ENCODE assay signal across 8 cellular contexts in the genomic region with DNA sequence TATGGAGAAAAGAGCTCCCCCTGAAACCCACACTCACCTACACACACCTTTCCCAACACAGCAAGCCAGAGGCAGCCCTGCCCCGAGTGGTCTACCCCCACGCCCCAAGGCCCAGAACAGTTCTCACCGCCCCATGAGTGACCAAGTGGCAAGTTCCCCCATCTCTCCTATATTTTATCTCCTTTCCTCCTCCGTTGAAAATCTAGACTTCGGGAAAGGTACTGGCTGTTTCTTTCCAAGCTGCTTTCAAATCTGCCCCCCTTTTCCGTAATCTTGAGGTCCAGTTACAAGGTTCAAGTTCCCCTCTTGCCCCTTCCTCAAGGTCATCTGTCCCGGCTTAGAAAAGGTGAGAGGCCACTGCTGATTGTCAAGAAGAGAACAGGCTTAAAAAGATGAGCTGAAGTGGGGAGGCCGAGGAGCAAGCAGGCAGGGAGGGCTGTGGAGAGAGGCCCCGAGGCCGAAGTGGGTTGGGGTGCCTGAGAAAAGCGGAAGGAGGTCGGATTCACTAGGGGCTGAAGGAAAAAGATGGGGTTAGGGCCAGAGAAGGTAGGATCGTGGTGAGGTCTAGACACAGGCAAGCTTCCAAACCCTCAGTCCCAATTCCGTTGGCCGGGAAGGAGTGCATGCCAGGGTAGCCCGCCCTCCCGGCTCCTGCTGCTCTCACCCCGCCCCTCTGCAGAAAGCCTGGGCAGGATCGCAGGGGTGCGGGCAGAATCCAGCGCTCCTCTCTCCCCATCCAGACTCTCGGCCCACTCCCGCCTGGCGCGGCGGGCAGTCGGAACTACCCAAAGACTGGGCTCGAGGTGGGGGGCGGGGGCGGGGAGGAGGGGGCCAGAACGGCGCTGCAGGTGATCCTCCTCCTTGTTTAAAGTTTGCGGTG. TPM values are rescaled to one million over a fixed set of nuclear protein-coding genes. Genes with fewer than 3 reads are reported as not detected.
DNase-seq lines count a peak whose midpoint lies in the region; ATAC-seq and TF ChIP-seq lines count a peak whose summit lies in the region.

No MANE protein-coding gene starts in this region.

- peaks cover 12 to 53% (median 24%) of the 10 kb centered on the region in 5 donors for H3K27me3 ChIP-seq in subcutaneous abdominal adipose tissue (ENCODE audit: control insufficient read depth in 5 of 5, insufficient read depth in 4 of 5, low read length in 5 of 5)
- H3K27me3 ChIP-seq in PC-3 (ENCODE audit: low read length), result peaks cover 96% of the 10 kb centered on the region

- H3K4me2 ChIP-seq in PC-3 (ENCODE audit: low read length), result no peak overlapping the region

- no peaks in the 10 kb centered on the region for H3K9me2 ChIP-seq in PC-3 (replicated peaks; ENCODE audit: low read length)

- H3F3A ChIP-seq in PC-3 (ENCODE audit: low read length, unreplicated experiment), result no peaks in the 10 kb centered on the region

- peak; percentile 39 for DNase-seq in NCI-H748 (lab: John Stamatoyannopoulos, UW; ENCODE audit: unreplicated experiment)
- no peak for DNase-seq in NCI-H748 treated with DMSO at 0.1 percent for 48 hours (lab: John Stamatoyannopoulos, UW)
- DNase-seq in astrocyte of the hippocampus (ENCODE audit: low read depth, low spot score), result peak; percentile 77
- DNase-seq in islet precursor cell, result peak; percentile 71
- DNase-seq in PC-3, result no peak
- no peak for DNase-seq in activated CD8-positive, alpha-beta memory T cell treated with anti-CD3 and anti-CD28 coated beads, Interleukin-2, amount 50 U/mL, for 48 hours

- BruUV-seq in PC-3 (replicated peaks; lab: Mats Ljungman, UMichigan), result no TSS peak

- H3K27ac ChIP-seq in subcutaneous abdominal adipose tissue (ENCODE audit: low read depth, low read length), result no peak overlapping the region
- no peak overlapping the region for H3K27ac ChIP-seq in PC-3 (ENCODE audit: low read length)

- no peak overlapping the region for H2AFZ ChIP-seq in PC-3 (ENCODE audit: low read length)

- peaks cover 0 to 27% (median 25%) of the 10 kb centered on the region in 5 donors for H3K4me1 ChIP-seq in subcutaneous abdominal adipose tissue (ENCODE audit: control insufficient read depth in 5 of 5, insufficient read depth in 5 of 5, low read length in 5 of 5)
- H3K4me1 ChIP-seq in PC-3 (ENCODE audit: insufficient read depth, low read length), result peaks cover 17% of the 10 kb centered on the region

- POLR2A ChIA-PET in PC-3 (lab: Charles Lee; ENCODE audit: unreplicated experiment), result no interaction called here

- H3K9me3 ChIP-seq in subcutaneous abdominal adipose tissue (ENCODE audit: control insufficient read depth in 5 of 5, low read length in 5 of 5), result no peaks in the 10 kb centered on the region
- no peaks in the 10 kb centered on the region for H3K9me3 ChIP-seq in PC-3 (ENCODE audit: low read length)

- intact Hi-C loops in PC-3 (cut with micrococcal nuclease), result loop anchor here (5.0 to 10.0 kb wide), 2 partner anchors 331 to 1479 kb away; a partner anchor contains a TSS

- H3K36me3 ChIP-seq in subcutaneous abdominal adipose tissue (ENCODE audit: control insufficient read depth in 5 of 5, insufficient read depth in 5 of 5, low read length in 5 of 5), result no peaks in the 10 kb centered on the region
- H3K36me3 ChIP-seq in PC-3 (ENCODE audit: low read depth, low read length), result no peaks in the 10 kb centered on the region

- no peak for TF ChIP-seq CTCF in PC-3 (conservative IDR thresholded peaks at IDR 0.05; ENCODE audit: low read depth, low read length)

- peak overlapping the region in 3 of 5 donors; percentile 54 to 68 (median 63) for H3K4me3 ChIP-seq in subcutaneous abdominal adipose tissue (ENCODE audit: low read depth in 1 of 5, low read length in 5 of 5)
- H3K4me3 ChIP-seq in PC-3 (ENCODE audit: low read length), result no peak overlapping the region

- CTCF ChIA-PET in PC-3 (lab: Charles Lee), result no interaction called here

- H3K9ac ChIP-seq in subcutaneous abdominal adipose tissue (ENCODE audit: low read length in 5 of 5), result no peak overlapping the region
- no peak overlapping the region for H3K9ac ChIP-seq in PC-3 (ENCODE audit: low read length)

- ATAC-seq in PC-3, result no peak
- ATAC-seq in GM18519 (IDR thresholded peaks at IDR 0.05; ENCODE audit: low FRiP score, unreplicated experiment), result no peak

- no peaks in the 10 kb centered on the region for H4K20me1 ChIP-seq in PC-3 (ENCODE audit: low read length)

- H3K79me2 ChIP-seq in PC-3 (ENCODE audit: low read length), result no peaks in the 10 kb centered on the region

RNA-seq across cellular contexts. Expression of a gene that starts 1.7 kb away (rescaled TPM):
- 0.04 TPM in 1 of 2 replicates, not detected in the other for total RNA-seq in PC-3 (2014; rRNA removed)

RNA-seq across cellular contexts. Expression of a gene that starts 40.9 kb away (rescaled TPM):
- total RNA-seq in PC-3 (2014; rRNA removed), result 24.6 and 29.7 TPM in 2 replicates

Comparison
In these comparisons a context has a peak if more than half of its experiments do, and no peak if none do; other contexts are left out.
1. DNase-seq: peak in NCI-H748 (single experiment), astrocyte of the hippocampus (single experiment) and islet precursor cell (single experiment); none in NCI-H748 treated with DMSO at 0.1 percent for 48 hours (single experiment), PC-3 (single experiment) and activated CD8-positive, alpha-beta memory T cell treated with anti-CD3 and anti-CD28 coated beads, Interleukin-2, amount 50 U/mL, for 48 hours (single experiment).